9 cellular contexts compared by ENCODE assay signal in genomic region chr1:40627987-40628902, GRCh38. TPM values are rescaled to one million over a fixed set of nuclear protein-coding genes. Genes with fewer than 3 reads are reported as not detected.
DNase-seq lines count a peak whose midpoint lies in the region; ATAC-seq and TF ChIP-seq lines count a peak whose summit lies in the region.
"Had no signal": no experiment of that assay in that cellular context is flagged by ENCODE, and none has a peak within 500 bp of the region (broad histone marks: within the 10 kb centered on the region; RNA-seq: fewer than 3 reads in every experiment).

No MANE protein-coding gene starts in this region.

- peaks cover 0 to 24% (median 10%) of the 10 kb centered on the region in 7 donors for H3K4me1 Mint-ChIP-seq in naive thymus-derived CD4-positive, alpha-beta T cell

- H2AFZ ChIP-seq in KMS-11 (ENCODE audit: low read depth): no peak overlapping the region

- CTCF ChIA-PET in naive thymus-derived CD4-positive, alpha-beta T cell (lab: Charles Lee): interaction anchor here (0.8 kb wide), 1 partner anchor 11 kb away, joined by 3 read pairs; no protein-coding TSS in a partner anchor

- H3K27ac Mint-ChIP-seq in naive thymus-derived CD4-positive, alpha-beta T cell: peak overlapping the region in 1 of 9 donors; percentile 60

- no peak overlapping the region for H3K4me3 ChIP-seq in KMS-11 (IDR thresholded peaks at IDR 0.05; ENCODE audit: insufficient read depth, low read depth, low read length)
- no peak overlapping the region for H3K4me3 ChIP-seq in naive thymus-derived CD4-positive, alpha-beta T cell (ENCODE audit: low read length)
- no peak overlapping the region for H3K4me3 ChIP-seq in sigmoid colon

- 19 to 57% methylated on average over 9 of the region's 9 CpGs for WGBS in sigmoid colon, 2 donors

- intact Hi-C loops in naive thymus-derived CD4-positive, alpha-beta T cell (cut with micrococcal nuclease): loop anchor here in 1 of 2 donors (5.0 kb wide), 2 partner anchors 39 to 224 kb away; partner anchors contain the start of gene RIMS3
- intact Hi-C loops in sigmoid colon (cut with DNase I): no loop called here

- ATAC-seq in GM18861 (IDR thresholded peaks at IDR 0.05; ENCODE audit: unreplicated experiment): peak; percentile 61
- peak; percentile 73 for ATAC-seq in GM21447 (IDR thresholded peaks at IDR 0.05; ENCODE audit: unreplicated experiment)
- peak; percentile 17 for ATAC-seq in naive thymus-derived CD4-positive, alpha-beta T cell
- ATAC-seq: Right ventricle myocardium inferior had no signal

- TF ChIP-seq POLR2A in sigmoid colon (IDR thresholded peaks at IDR 0.05): no peak

- H3K79me2 ChIP-seq in KMS-11 (ENCODE audit: insufficient read depth, low read depth): no peaks in the 10 kb centered on the region

- H3K27me3 Mint-ChIP-seq in naive thymus-derived CD4-positive, alpha-beta T cell: peaks cover 0 to 3% (median 0%) of the 10 kb centered on the region in 5 donors

- no peak for TF ChIP-seq CTCF in KMS-11 (conservative IDR thresholded peaks at IDR 0.05; ENCODE audit: low read depth, low read length)
- TF ChIP-seq CTCF in sigmoid colon (IDR thresholded peaks at IDR 0.05): no peak

- H3K9me3 ChIP-seq in naive thymus-derived CD4-positive, alpha-beta T cell (ENCODE audit: control insufficient read depth in 2 of 3, low read length in 3 of 3): no peaks in the 10 kb centered on the region
- no peaks in the 10 kb centered on the region for H3K9me3 ChIP-seq in sigmoid colon

- H3K9ac ChIP-seq in KMS-11: peak overlapping the region; percentile 29; the same call in 1 of the 2 replicates

- no peaks in the 10 kb centered on the region for H3K9me3 Mint-ChIP-seq in naive thymus-derived CD4-positive, alpha-beta T cell
- H3K9me3 Mint-ChIP-seq: naive B cell had no signal

- no peaks in the 10 kb centered on the region for H4K20me1 ChIP-seq in KMS-11 (ENCODE audit: insufficient read depth)

- H3K4me2 ChIP-seq in KMS-11: peak overlapping the region; percentile 58

- no peak for TF ChIP-seq EP300 in sigmoid colon (IDR thresholded peaks at IDR 0.05)

- H3K27ac ChIP-seq in KMS-11 (peak overlapping the region; percentile 76), sigmoid colon (no peak overlapping the region)
- no peak overlapping the region for H3K27ac ChIP-seq in naive thymus-derived CD4-positive, alpha-beta T cell (ENCODE audit: low read depth, low read length)

- no peak for DNase-seq in naive thymus-derived CD4-positive, alpha-beta T cell
- DNase-seq in sigmoid colon (no peak), Ammon's horn (ENCODE audit: low spot score) (no peak), DMS79 (lab: John Stamatoyannopoulos, UW) (no peak)
- DNase-seq: naive B cell had no signal

- H3K27me3 ChIP-seq in KMS-11 (ENCODE audit: insufficient read depth, low read depth): no peaks in the 10 kb centered on the region
- H3K27me3 ChIP-seq in naive thymus-derived CD4-positive, alpha-beta T cell (ENCODE audit: control insufficient read depth in 2 of 2, insufficient read depth in 2 of 2, low read length in 2 of 2): no peaks in the 10 kb centered on the region
- no peaks in the 10 kb centered on the region for H3K27me3 ChIP-seq in sigmoid colon

- H3K36me3 ChIP-seq in KMS-11 (ENCODE audit: insufficient read depth) (no peaks in the 10 kb centered on the region), sigmoid colon (no peaks in the 10 kb centered on the region)
- no peaks in the 10 kb centered on the region for H3K36me3 ChIP-seq in naive thymus-derived CD4-positive, alpha-beta T cell (ENCODE audit: control insufficient read depth in 2 of 3, insufficient read depth in 3 of 3, low read length in 3 of 3)

- H3K4me1 ChIP-seq in KMS-11 (ENCODE audit: low read depth, poor library complexity, severe bottlenecking) (peaks cover 43% of the 10 kb centered on the region), sigmoid colon (peaks cover 0 to 10% (median 0%) of the 10 kb centered on the region in 4 donors)
- peaks cover 0 to 21% of the 10 kb centered on the region in 2 donors for H3K4me1 ChIP-seq in naive thymus-derived CD4-positive, alpha-beta T cell (ENCODE audit: control insufficient read depth in 2 of 2, insufficient read depth in 2 of 2, low read length in 2 of 2)

- no peak overlapping the region for H3K4me3 Mint-ChIP-seq in naive thymus-derived CD4-positive, alpha-beta T cell
- H3K4me3 Mint-ChIP-seq: naive B cell had no signal

- POLR2A ChIA-PET in naive thymus-derived CD4-positive, alpha-beta T cell (lab: Charles Lee): no interaction called here

- H3K36me3 Mint-ChIP-seq in naive thymus-derived CD4-positive, alpha-beta T cell: peaks cover 0 to 4% (median 0%) of the 10 kb centered on the region in 5 donors
- H3K36me3 Mint-ChIP-seq: naive B cell had no signal

RNA-seq across cellular contexts. Expression of gene RIMS3, which starts 37.2 kb away (rescaled TPM):
- 1 to 10 TPM; 1.1 to 2.8 (median 2.2) TPM for total RNA-seq in naive thymus-derived CD4-positive, alpha-beta T cell
- 1 to 10 TPM; 2.2 to 4.3 TPM for polyA plus RNA-seq in naive thymus-derived CD4-positive, alpha-beta T cell
- total RNA-seq in sigmoid colon: 1 to 10 TPM; 4.3 to 9.7 (median 5.7) TPM
- polyA plus RNA-seq in sigmoid colon: 10 to 100 TPM in 1 of 3 donors, 1 to 10 TPM in 2; 1.2 to 13.7 (median 6.7) TPM

Comparison
In these comparisons a context has a peak if more than half of its experiments do, and no peak if none do; other contexts are left out.
1. ATAC-seq: peak in every context shown above with its lines; median percentile 73 in GM21447; 61 in GM18861; 17 in naive thymus-derived CD4-positive, alpha-beta T cell.